In the genomic region with DNA sequence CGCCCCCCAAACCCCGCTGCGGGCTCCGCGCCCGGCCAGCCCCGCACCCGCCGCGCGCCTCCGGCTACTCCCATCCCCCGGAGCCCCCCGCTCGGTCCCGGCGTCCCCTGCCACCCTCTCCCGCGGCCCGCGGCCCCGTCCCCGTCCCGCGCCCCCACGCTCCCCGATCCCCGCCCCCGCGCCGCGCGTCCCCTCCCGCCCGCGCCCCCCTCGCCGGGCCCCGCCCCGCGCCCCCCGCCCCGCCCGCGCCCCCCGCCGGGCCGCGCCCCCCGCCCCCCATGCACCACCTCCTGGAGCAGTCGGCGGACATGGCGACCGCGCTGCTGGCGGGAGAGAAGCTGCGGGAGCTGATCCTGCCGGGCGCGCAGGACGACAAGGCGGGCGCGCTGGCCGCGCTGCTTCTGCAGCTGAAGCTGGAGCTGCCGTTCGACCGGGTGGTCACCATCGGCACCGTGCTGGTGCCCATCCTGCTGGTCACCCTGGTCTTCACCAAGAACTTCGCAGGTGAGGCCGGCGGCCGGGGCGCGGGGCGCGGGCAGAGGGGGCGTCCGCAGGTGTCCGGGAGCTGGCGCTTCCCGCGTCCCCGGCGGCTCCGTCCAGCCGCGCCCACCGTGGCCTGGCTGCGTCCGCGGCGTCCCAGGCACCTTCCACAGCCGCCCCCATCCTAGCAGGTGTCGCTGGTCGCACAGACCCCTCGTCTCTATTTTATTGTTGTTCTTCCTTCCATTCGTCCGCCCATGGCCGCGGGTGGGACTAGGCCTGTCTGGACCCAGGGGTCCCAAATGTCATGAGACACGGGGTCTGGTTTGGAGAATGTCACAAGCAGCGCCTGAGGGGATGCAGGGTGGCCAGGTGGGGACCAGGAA, we compare ENCODE assay signal across 9 cellular contexts. TPM values are rescaled to one million over a fixed set of nuclear protein-coding genes. Genes with fewer than 3 reads are reported as not detected.
DNase-seq lines count a peak whose midpoint lies in the region; ATAC-seq and TF ChIP-seq lines count a peak whose summit lies in the region.
"Had no signal": no experiment of that assay in that cellular context is flagged by ENCODE, and none has a peak within 500 bp of the region (broad histone marks: within the 10 kb centered on the region; RNA-seq: fewer than 3 reads in every experiment).

A gene with protein sequence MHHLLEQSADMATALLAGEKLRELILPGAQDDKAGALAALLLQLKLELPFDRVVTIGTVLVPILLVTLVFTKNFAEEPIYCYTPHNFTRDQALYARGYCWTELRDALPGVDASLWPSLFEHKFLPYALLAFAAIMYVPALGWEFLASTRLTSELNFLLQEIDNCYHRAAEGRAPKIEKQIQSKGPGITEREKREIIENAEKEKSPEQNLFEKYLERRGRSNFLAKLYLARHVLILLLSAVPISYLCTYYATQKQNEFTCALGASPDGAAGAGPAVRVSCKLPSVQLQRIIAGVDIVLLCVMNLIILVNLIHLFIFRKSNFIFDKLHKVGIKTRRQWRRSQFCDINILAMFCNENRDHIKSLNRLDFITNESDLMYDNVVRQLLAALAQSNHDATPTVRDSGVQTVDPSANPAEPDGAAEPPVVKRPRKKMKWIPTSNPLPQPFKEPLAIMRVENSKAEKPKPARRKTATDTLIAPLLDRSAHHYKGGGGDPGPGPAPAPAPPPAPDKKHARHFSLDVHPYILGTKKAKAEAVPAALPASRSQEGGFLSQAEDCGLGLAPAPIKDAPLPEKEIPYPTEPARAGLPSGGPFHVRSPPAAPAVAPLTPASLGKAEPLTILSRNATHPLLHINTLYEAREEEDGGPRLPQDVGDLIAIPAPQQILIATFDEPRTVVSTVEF (plus strand): TSS at position 279 of the 866 bp plus-strand sequence. CDS start 0 bp downstream, at position 279.

- TF ChIP-seq CTCF in lower lobe of right lung (IDR thresholded peaks at IDR 0.05) (no peak), upper lobe of left lung (IDR thresholded peaks at IDR 0.05) (no peak)

- no peak for TF ChIP-seq POLR2A in upper lobe of left lung (IDR thresholded peaks at IDR 0.05)

- H3K27me3 ChIP-seq in adipocyte (replicated peaks; ENCODE audit: control insufficient read depth, insufficient read depth, low read length) (peaks cover 11% of the 10 kb centered on the region), lower lobe of right lung (ENCODE audit: low read depth) (peaks cover 25% of the 10 kb centered on the region), upper lobe of left lung (peaks cover 0 to 24% (median 9%) of the 10 kb centered on the region in 4 donors)

- intact Hi-C loops in lower lobe of right lung (cut with DNase I) = no loop called here

- DNase-seq in activated T-cell treated with anti-CD3 and anti-CD28 coated beads, Interleukin-2, amount 50 U/mL, for 72 hours = no peak
- DNase-seq in activated T-cell treated with anti-CD3 and anti-CD28 coated beads, Interleukin-2, amount 50 U/mL, for 1 hour = no peak
- peak; percentile 57 for DNase-seq in adipocyte (ENCODE audit: low read depth)
- DNase-seq in lower lobe of right lung = no peak
- DNase-seq in upper lobe of left lung = peak in 1 of 2 donors; percentile 88
- no peak for DNase-seq in NCI-H226

- H3K27ac ChIP-seq in lower lobe of right lung (no peak within 1 kb of the TSS), upper lobe of left lung (peak within 1 kb of the TSS in 1 of 4 donors; percentile 52)

- H3K4me3 ChIP-seq in adipocyte (ENCODE audit: low read length) (no peak within 1 kb of the TSS), lower lobe of right lung (peak within 1 kb of the TSS; percentile 48), upper lobe of left lung (peak within 1 kb of the TSS; percentile 43 to 62 (median 58))
- H3K4me3 ChIP-seq: GM12878 had no signal

- H3K9me3 Mint-ChIP-seq in activated T-cell treated with anti-CD3 and anti-CD28 coated beads, Interleukin-2, amount 50 U/mL, for 72 hours = peaks cover 0 to 2% of the 10 kb centered on the region in 2 donors

- peak within 1 kb of the TSS; percentile 69 for H3K27ac Mint-ChIP-seq in activated T-cell treated with anti-CD3 and anti-CD28 coated beads, Interleukin-2, amount 50 U/mL, for 72 hours

- TF ChIP-seq EP300 in upper lobe of left lung (IDR thresholded peaks at IDR 0.05) = no peak

- H3K4me3 Mint-ChIP-seq in activated T-cell treated with anti-CD3 and anti-CD28 coated beads, Interleukin-2, amount 50 U/mL, for 72 hours = peak within 1 kb of the TSS; percentile 80 to 81

- H3K4me1 ChIP-seq in adipocyte (ENCODE audit: control insufficient read depth, insufficient read depth, low read length) (no peaks in the 10 kb centered on the region), lower lobe of right lung (no peaks in the 10 kb centered on the region), upper lobe of left lung (peaks cover 7 to 19% (median 10%) of the 10 kb centered on the region in 4 donors)

- no peak within 1 kb of the TSS for H3K9ac ChIP-seq in adipocyte (ENCODE audit: low read length)

- ATAC-seq in activated T-cell treated with anti-CD3 and anti-CD28 coated beads, Interleukin-2, amount 50 U/mL, for 72 hours (replicated peaks in 1 of 2) = peak in 1 of 2 donors; percentile 26
- ATAC-seq in lower lobe of right lung (peak in 1 of 2 donors; percentile 16), upper lobe of left lung (ENCODE audit: low FRiP score in 2 of 2) (no peak), HG02798 (IDR thresholded peaks at IDR 0.05; ENCODE audit: poor library complexity, unreplicated experiment) (no peak), GM21447 (IDR thresholded peaks at IDR 0.05; ENCODE audit: unreplicated experiment) (no peak)

- H3K36me3 ChIP-seq in adipocyte (ENCODE audit: control insufficient read depth, insufficient read depth, low read length, severe bottlenecking) = no peaks in the 10 kb centered on the region
- no peaks in the 10 kb centered on the region for H3K36me3 ChIP-seq in lower lobe of right lung
- H3K36me3 ChIP-seq in upper lobe of left lung = no peaks in the 10 kb centered on the region

- peaks cover 39% of the 10 kb centered on the region for H3K27me3 Mint-ChIP-seq in activated T-cell treated with anti-CD3 and anti-CD28 coated beads, Interleukin-2, amount 50 U/mL, for 72 hours (ENCODE audit: low read depth)

- WGBS in upper lobe of left lung, 2 donors = 20 to 25% methylated on average over 5 to 43 of the region's 105 CpGs

- no peaks in the 10 kb centered on the region for H3K9me3 ChIP-seq in adipocyte (ENCODE audit: control insufficient read depth, low read length)
- H3K9me3 ChIP-seq in lower lobe of right lung = no peaks in the 10 kb centered on the region
- H3K9me3 ChIP-seq in upper lobe of left lung = no peaks in the 10 kb centered on the region

- H3K4me1 Mint-ChIP-seq in activated T-cell treated with anti-CD3 and anti-CD28 coated beads, Interleukin-2, amount 50 U/mL, for 72 hours (ENCODE audit: low read depth) = peaks cover 6% of the 10 kb centered on the region

- peaks cover 0 to 3% of the 10 kb centered on the region in 2 donors for H3K36me3 Mint-ChIP-seq in activated T-cell treated with anti-CD3 and anti-CD28 coated beads, Interleukin-2, amount 50 U/mL, for 72 hours (ENCODE audit: insufficient read depth in 2 of 2)

RNA-seq across cellular contexts. Expression of the gene that starts here (rescaled TPM):
- total RNA-seq in activated T-cell treated with anti-CD3 and anti-CD28 coated beads, Interleukin-2, amount 50 U/mL, for 72 hours = 1 to 10 TPM; 3.8 to 8.0 TPM
- total RNA-seq in lower lobe of right lung (2.5 TPM), upper lobe of left lung (10 to 100 TPM in 3 of 6 donors, 1 to 10 TPM in 3; 1.9 to 16.8 (median 7.1) TPM)
